Comparison of ENCODE assay signal across 8 cellular contexts in genomic region chr19:8342684-8343482, GRCh38. TPM values are rescaled to one million over a fixed set of nuclear protein-coding genes. Genes with fewer than 3 reads are reported as not detected.
DNase-seq lines count a peak whose midpoint lies in the region; ATAC-seq and TF ChIP-seq lines count a peak whose summit lies in the region.

KANK3 (minus strand) TSS chr19:8343262; CDS start chr19:8337828, 5,434 bp downstream.

- H3K27me3 Mint-ChIP-seq in CD4-positive, alpha-beta T cell: peaks cover 17% of the 10 kb centered on the region
- H3K27me3 Mint-ChIP-seq in IgD-negative memory B cell: peaks cover 36% of the 10 kb centered on the region
- no peaks in the 10 kb centered on the region for H3K27me3 Mint-ChIP-seq in natural killer cell treated with Interleukin-12 subunit alpha and Interleukin-12 subunit beta and Interleukin-15 and Interleukin-18, amount 100 ng/mL, for 72 hours
- H3K27me3 Mint-ChIP-seq in stimulated activated naive B cell treated with anti-CD40 and anti-IgM and Interleukin-4, amounts not matched to agents 10 μg/mL and 1 μg/mL and 100 μg/mL, for 72 hours: peaks cover 25 to 61% of the 10 kb centered on the region in 2 donors

- no peaks in the 10 kb centered on the region for H3K9me3 Mint-ChIP-seq in CD4-positive, alpha-beta T cell
- H3K9me3 Mint-ChIP-seq in IgD-negative memory B cell: no peaks in the 10 kb centered on the region
- no peaks in the 10 kb centered on the region for H3K9me3 Mint-ChIP-seq in natural killer cell treated with Interleukin-12 subunit alpha and Interleukin-12 subunit beta and Interleukin-15 and Interleukin-18, amount 100 ng/mL, for 72 hours
- no peaks in the 10 kb centered on the region for H3K9me3 Mint-ChIP-seq in stimulated activated naive B cell treated with anti-CD40 and anti-IgM and Interleukin-4, amounts not matched to agents 10 μg/mL and 1 μg/mL and 100 μg/mL, for 72 hours

- H3K4me3 Mint-ChIP-seq in CD4-positive, alpha-beta T cell: peak within 1 kb of the TSS; percentile 81
- H3K4me3 Mint-ChIP-seq in IgD-negative memory B cell: peak within 1 kb of the TSS; percentile 68 to 93 (median 80)
- peak within 1 kb of the TSS; percentile 75 for H3K4me3 Mint-ChIP-seq in natural killer cell treated with Interleukin-12 subunit alpha and Interleukin-12 subunit beta and Interleukin-15 and Interleukin-18, amount 100 ng/mL, for 72 hours
- peak within 1 kb of the TSS; percentile 77 to 84 for H3K4me3 Mint-ChIP-seq in stimulated activated naive B cell treated with anti-CD40 and anti-IgM and Interleukin-4, amounts not matched to agents 10 μg/mL and 1 μg/mL and 100 μg/mL, for 72 hours

- intact Hi-C loops in CD4-positive, alpha-beta T cell (cut with DNase I, micrococcal nuclease): no loop called here

- no peaks in the 10 kb centered on the region for H3K9me3 ChIP-seq in CD4-positive, alpha-beta T cell (ENCODE audit: control insufficient read depth, low read length)

- no peak for TF ChIP-seq CTCF in CD4-positive, alpha-beta T cell (IDR thresholded peaks at IDR 0.05)

- ATAC-seq in CD4-positive, alpha-beta T cell (ENCODE audit: poor library complexity): peak; percentile 100
- ATAC-seq in GM21360 (IDR thresholded peaks at IDR 0.05; ENCODE audit: unreplicated experiment): peak; percentile 89
- ATAC-seq in natural killer cell treated with Interleukin-12 subunit alpha and Interleukin-12 subunit beta and Interleukin-15 and Interleukin-18, amount 100 ng/mL, for 72 hours: peak; percentile 100
- ATAC-seq in stimulated activated naive B cell treated with anti-CD40 and anti-IgM and Interleukin-4, amounts not matched to agents 10 μg/mL and 1 μg/mL and 100 μg/mL, for 72 hours (replicated peaks): peak; percentile 100

- DNase-seq in CD4-positive, alpha-beta T cell: peak; percentile 83 to 91 (median 90)
- DNase-seq in RKO (ENCODE audit: low spot score): peak; percentile 94
- peak; percentile 97 for DNase-seq in activated effector memory CD4-positive, alpha-beta T cell treated with anti-CD3 and anti-CD28 coated beads, Interleukin-2, amount 50 U/mL, for 16 hours
- DNase-seq in fibroblast of the conjunctiva (ENCODE audit: low read depth): peak; percentile 83
- DNase-seq in natural killer cell treated with Interleukin-12 subunit alpha and Interleukin-12 subunit beta and Interleukin-15 and Interleukin-18, amount 100 ng/mL, for 72 hours (ENCODE audit: low spot score): peak; percentile 98
- peak; percentile 88 for DNase-seq in stimulated activated naive B cell treated with anti-CD40 and anti-IgM and Interleukin-4, amounts not matched to agents 10 μg/mL and 1 μg/mL and 100 μg/mL, for 72 hours

- no peaks in the 10 kb centered on the region for H3K27me3 ChIP-seq in CD4-positive, alpha-beta T cell (ENCODE audit: control insufficient read depth, insufficient read depth, low read length)

- H3K27ac ChIP-seq in CD4-positive, alpha-beta T cell (ENCODE audit: low read depth, low read length): no peak within 1 kb of the TSS

- CTCF ChIA-PET in CD4-positive, alpha-beta T cell (lab: Charles Lee): interaction anchor here (3.3 kb wide), 1 partner anchor 11 kb away, joined by 17 read pairs; no protein-coding TSS in a partner anchor

- H3K4me1 Mint-ChIP-seq in CD4-positive, alpha-beta T cell (ENCODE audit: low read depth): peaks cover 8% of the 10 kb centered on the region
- peaks cover 0 to 5% (median 0%) of the 10 kb centered on the region in 3 donors for H3K4me1 Mint-ChIP-seq in IgD-negative memory B cell
- peaks cover 7 to 9% of the 10 kb centered on the region in 2 donors for H3K4me1 Mint-ChIP-seq in natural killer cell treated with Interleukin-12 subunit alpha and Interleukin-12 subunit beta and Interleukin-15 and Interleukin-18, amount 100 ng/mL, for 72 hours (ENCODE audit: low read depth in 2 of 2)
- H3K4me1 Mint-ChIP-seq in stimulated activated naive B cell treated with anti-CD40 and anti-IgM and Interleukin-4, amounts not matched to agents 10 μg/mL and 1 μg/mL and 100 μg/mL, for 72 hours: peaks cover 10 to 24% of the 10 kb centered on the region in 2 donors

- H3K36me3 Mint-ChIP-seq in CD4-positive, alpha-beta T cell (ENCODE audit: low read depth): no peaks in the 10 kb centered on the region
- H3K36me3 Mint-ChIP-seq in IgD-negative memory B cell: peaks cover 5% of the 10 kb centered on the region
- H3K36me3 Mint-ChIP-seq in natural killer cell treated with Interleukin-12 subunit alpha and Interleukin-12 subunit beta and Interleukin-15 and Interleukin-18, amount 100 ng/mL, for 72 hours: no peaks in the 10 kb centered on the region
- no peaks in the 10 kb centered on the region for H3K36me3 Mint-ChIP-seq in stimulated activated naive B cell treated with anti-CD40 and anti-IgM and Interleukin-4, amounts not matched to agents 10 μg/mL and 1 μg/mL and 100 μg/mL, for 72 hours

- POLR2A ChIA-PET in CD4-positive, alpha-beta T cell (lab: Charles Lee): interaction anchor here (0.7 to 2.4 kb wide), 4 partner anchors 21 to 299 kb away, joined by 3 to 7 read pairs (median 5); partner anchors contain the start of genes NDUFA7, RAB11B, RPS28 and ZNF414

- H3K27ac Mint-ChIP-seq in CD4-positive, alpha-beta T cell: no peak within 1 kb of the TSS
- peak within 1 kb of the TSS in 2 of 3 donors; percentile 35 to 59 for H3K27ac Mint-ChIP-seq in IgD-negative memory B cell
- H3K27ac Mint-ChIP-seq in natural killer cell treated with Interleukin-12 subunit alpha and Interleukin-12 subunit beta and Interleukin-15 and Interleukin-18, amount 100 ng/mL, for 72 hours: no peak within 1 kb of the TSS
- peak within 1 kb of the TSS; percentile 31 for H3K27ac Mint-ChIP-seq in stimulated activated naive B cell treated with anti-CD40 and anti-IgM and Interleukin-4, amounts not matched to agents 10 μg/mL and 1 μg/mL and 100 μg/mL, for 72 hours

RNA-seq across cellular contexts. Expression of gene KANK3, which starts in this region (rescaled TPM):
- total RNA-seq in CD4-positive, alpha-beta T cell: 1 to 10 TPM in 1 of 2 experiments, under 1 TPM in 1; 0.87 to 1.1 TPM
- not detected for polyA plus RNA-seq in IgD-negative memory B cell
- total RNA-seq in natural killer cell treated with Interleukin-12 subunit alpha and Interleukin-12 subunit beta and Interleukin-15 and Interleukin-18, amount 100 ng/mL, for 72 hours: 1 to 10 TPM; 1.5 to 4.4 TPM

Comparison
In these comparisons a context has a peak if more than half of its experiments do, and no peak if none do; other contexts are left out.
1. H3K27ac Mint-ChIP-seq: peak in IgD-negative memory B cell (2 of 3) and stimulated activated naive B cell treated with anti-CD40 and anti-IgM and Interleukin-4, amounts not matched to agents 10 μg/mL and 1 μg/mL and 100 μg/mL, for 72 hours (single experiment); none in CD4-positive, alpha-beta T cell (single experiment) and natural killer cell treated with Interleukin-12 subunit alpha and Interleukin-12 subunit beta and Interleukin-15 and Interleukin-18, amount 100 ng/mL, for 72 hours (0 of 2).
2. Peak in every context shown above with its lines, with median percentiles within 50 percentile points of each other: ATAC-seq, DNase-seq and H3K4me3 Mint-ChIP-seq.